Comparison of ENCODE assay signal across 1 cellular context in the genomic region with DNA sequence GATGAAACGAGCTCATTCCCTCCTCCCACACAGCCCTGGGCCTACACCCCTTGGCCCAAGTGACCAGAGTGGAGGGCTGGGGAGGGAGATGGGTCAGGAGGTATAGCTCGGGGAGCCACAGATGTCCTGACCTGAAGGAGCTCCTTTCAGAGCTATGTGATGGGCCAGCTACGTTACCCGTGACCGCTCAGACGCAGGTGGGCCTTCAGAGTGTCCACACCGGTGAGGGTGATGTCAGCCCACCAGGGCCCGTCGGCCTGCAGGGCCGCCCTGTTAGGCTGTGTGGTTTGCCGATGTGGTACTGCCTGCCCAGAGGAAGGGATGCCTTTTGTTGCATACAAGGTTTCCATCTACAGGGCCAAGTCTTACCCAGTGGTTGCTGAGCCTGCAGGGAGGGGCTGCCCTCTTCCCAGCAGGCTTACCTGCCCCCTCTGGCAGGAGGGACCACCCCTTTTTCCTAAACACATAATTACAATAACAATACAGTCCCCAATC.
TF ChIP-seq lines count a peak whose summit lies in the region.

No MANE protein-coding gene starts in this region.

TF ChIP-seq in GM23338, 12 proteins besides CTCF, POLR2A, EP300 and RAD21 (continued from another document):
- TF ChIP-seq NANOG (IDR thresholded peaks at IDR 0.05; ENCODE audit: borderline replicate concordance) (no peak), STAT1 (IDR thresholded peaks at IDR 0.05; ENCODE audit: unreplicated experiment) (no peak), EZH2 (IDR thresholded peaks at IDR 0.05; ENCODE audit: low read depth, unreplicated experiment) (no peak), ZNF331 (CRISPR knock-in tag; IDR thresholded peaks at IDR 0.05; ENCODE audit: low read depth) (no peak), EZH2phosphoT487 (IDR thresholded peaks at IDR 0.05; ENCODE audit: unreplicated experiment) (no peak), CREB1 (CRISPR knock-in tag; IDR thresholded peaks at IDR 0.05; ENCODE audit: low read depth) (no peak), POLR2AphosphoS5 (IDR thresholded peaks at IDR 0.05; ENCODE audit: low read depth) (no peak), JUNB (IDR thresholded peaks at IDR 0.05; ENCODE audit: unreplicated experiment) (no peak)
- TF ChIP-seq, protein P1, sequence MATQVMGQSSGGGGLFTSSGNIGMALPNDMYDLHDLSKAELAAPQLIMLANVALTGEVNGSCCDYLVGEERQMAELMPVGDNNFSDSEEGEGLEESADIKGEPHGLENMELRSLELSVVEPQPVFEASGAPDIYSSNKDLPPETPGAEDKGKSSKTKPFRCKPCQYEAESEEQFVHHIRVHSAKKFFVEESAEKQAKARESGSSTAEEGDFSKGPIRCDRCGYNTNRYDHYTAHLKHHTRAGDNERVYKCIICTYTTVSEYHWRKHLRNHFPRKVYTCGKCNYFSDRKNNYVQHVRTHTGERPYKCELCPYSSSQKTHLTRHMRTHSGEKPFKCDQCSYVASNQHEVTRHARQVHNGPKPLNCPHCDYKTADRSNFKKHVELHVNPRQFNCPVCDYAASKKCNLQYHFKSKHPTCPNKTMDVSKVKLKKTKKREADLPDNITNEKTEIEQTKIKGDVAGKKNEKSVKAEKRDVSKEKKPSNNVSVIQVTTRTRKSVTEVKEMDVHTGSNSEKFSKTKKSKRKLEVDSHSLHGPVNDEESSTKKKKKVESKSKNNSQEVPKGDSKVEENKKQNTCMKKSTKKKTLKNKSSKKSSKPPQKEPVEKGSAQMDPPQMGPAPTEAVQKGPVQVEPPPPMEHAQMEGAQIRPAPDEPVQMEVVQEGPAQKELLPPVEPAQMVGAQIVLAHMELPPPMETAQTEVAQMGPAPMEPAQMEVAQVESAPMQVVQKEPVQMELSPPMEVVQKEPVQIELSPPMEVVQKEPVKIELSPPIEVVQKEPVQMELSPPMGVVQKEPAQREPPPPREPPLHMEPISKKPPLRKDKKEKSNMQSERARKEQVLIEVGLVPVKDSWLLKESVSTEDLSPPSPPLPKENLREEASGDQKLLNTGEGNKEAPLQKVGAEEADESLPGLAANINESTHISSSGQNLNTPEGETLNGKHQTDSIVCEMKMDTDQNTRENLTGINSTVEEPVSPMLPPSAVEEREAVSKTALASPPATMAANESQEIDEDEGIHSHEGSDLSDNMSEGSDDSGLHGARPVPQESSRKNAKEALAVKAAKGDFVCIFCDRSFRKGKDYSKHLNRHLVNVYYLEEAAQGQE (IDR thresholded peaks at IDR 0.05; ENCODE audit: unreplicated experiment), result no peak
- TF ChIP-seq, protein P2, sequence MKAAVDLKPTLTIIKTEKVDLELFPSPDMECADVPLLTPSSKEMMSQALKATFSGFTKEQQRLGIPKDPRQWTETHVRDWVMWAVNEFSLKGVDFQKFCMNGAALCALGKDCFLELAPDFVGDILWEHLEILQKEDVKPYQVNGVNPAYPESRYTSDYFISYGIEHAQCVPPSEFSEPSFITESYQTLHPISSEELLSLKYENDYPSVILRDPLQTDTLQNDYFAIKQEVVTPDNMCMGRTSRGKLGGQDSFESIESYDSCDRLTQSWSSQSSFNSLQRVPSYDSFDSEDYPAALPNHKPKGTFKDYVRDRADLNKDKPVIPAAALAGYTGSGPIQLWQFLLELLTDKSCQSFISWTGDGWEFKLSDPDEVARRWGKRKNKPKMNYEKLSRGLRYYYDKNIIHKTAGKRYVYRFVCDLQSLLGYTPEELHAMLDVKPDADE (IDR thresholded peaks at IDR 0.05), result no peak
